In the genomic region with DNA sequence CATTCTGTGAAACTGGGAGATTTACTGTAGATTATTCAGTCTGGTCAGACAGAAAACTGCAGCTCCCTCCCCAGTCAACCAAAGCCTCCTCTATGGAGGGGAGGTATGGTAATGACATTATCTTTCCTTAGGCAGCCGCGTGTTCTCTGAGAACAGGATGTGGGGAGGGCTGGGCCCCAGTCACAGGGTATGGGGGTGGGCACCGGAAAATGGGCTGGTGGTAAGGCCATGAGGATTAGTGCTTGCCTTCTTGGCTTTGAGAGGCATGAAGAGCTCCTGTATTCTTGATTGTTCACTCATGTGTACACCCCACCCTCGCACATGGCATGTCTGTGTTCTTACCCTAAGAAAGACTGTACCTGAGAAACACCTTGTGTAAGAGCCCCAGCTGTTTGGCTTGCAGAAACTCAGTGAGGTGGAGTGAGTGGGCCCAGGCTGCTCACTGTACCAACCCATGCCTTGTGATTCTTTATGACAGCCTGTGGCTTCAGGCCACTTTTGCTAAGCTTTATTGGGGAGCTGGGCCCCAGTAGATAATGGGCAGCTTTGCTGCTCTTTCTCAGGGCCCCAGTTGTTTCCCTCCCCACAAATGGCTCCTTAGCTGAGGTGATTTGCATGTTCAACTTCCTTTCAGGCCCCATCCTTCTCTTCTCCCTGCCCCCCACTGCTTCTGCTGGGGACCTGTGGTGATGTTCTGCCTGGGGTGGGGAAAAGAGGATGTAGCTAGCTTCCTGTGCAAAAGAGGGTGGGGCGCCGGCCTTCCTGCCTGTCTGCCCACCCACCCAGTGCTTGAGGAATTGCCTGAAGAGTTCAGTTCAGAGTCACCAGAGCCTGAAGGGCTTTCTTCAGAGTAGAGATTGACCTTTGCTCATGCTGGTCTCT, we compare ENCODE assay signal across 8 cellular contexts. TPM values are rescaled to one million over a fixed set of nuclear protein-coding genes. Genes with fewer than 3 reads are reported as not detected.
A peak's percentile ranks its signal among the peaks of the same experiment; 100 is the strongest.
DNase-seq lines count a peak whose midpoint lies in the region; ATAC-seq and TF ChIP-seq lines count a peak whose summit lies in the region.

No MANE protein-coding gene starts in this region.

- H3K27me3 ChIP-seq in MM.1S (replicated peaks; ENCODE audit: insufficient read depth, low read length) = no peaks in the 10 kb centered on the region
- H3K27me3 ChIP-seq in esophagus (ENCODE audit: control insufficient read depth in 1 of 2, insufficient read depth in 2 of 2, low read length in 2 of 2) = no peaks in the 10 kb centered on the region

- peak overlapping the region; percentile 98 for H3K27ac Mint-ChIP-seq in activated CD8-positive, alpha-beta T cell treated with anti-CD3 and anti-CD28 coated beads for 36 hours

- WGBS in esophagus, 2 donors = 53 to 68% methylated on average over 6 of the region's 6 CpGs

- H3K9me3 ChIP-seq in MM.1S (replicated peaks; ENCODE audit: insufficient read depth, low read length) = no peaks in the 10 kb centered on the region
- H3K9me3 ChIP-seq in esophagus (ENCODE audit: control insufficient read depth in 2 of 2, insufficient read depth in 1 of 2, low read depth in 1 of 2, low read length in 1 of 2) = no peaks in the 10 kb centered on the region

- H3K9me3 Mint-ChIP-seq in activated CD8-positive, alpha-beta T cell treated with anti-CD3 and anti-CD28 coated beads for 36 hours = no peaks in the 10 kb centered on the region

- H3K9me2 ChIP-seq in MM.1S (replicated peaks; ENCODE audit: insufficient read depth, low read length) = no peaks in the 10 kb centered on the region

- peaks cover 88% of the 10 kb centered on the region for H3K79me2 ChIP-seq in MM.1S (ENCODE audit: low read length)

- peak overlapping the region; percentile 49 for H3K4me2 ChIP-seq in MM.1S (ENCODE audit: low read depth, low read length)

- peaks cover 35% of the 10 kb centered on the region for H3F3A ChIP-seq in MM.1S (ENCODE audit: insufficient read depth, low read length)

- H3K36me3 Mint-ChIP-seq in activated CD8-positive, alpha-beta T cell treated with anti-CD3 and anti-CD28 coated beads for 36 hours (ENCODE audit: low read depth) = peaks cover 53% of the 10 kb centered on the region

- H3K27ac ChIP-seq in MM.1S (ENCODE audit: low read length) (peak overlapping the region; percentile 89), esophagus (ENCODE audit: low read depth in 2 of 2, low read length in 1 of 2) (peak overlapping the region; percentile 45 to 47)

- peaks cover 80% of the 10 kb centered on the region for H3K4me1 Mint-ChIP-seq in activated CD8-positive, alpha-beta T cell treated with anti-CD3 and anti-CD28 coated beads for 36 hours (ENCODE audit: low read depth)

- H3K9ac ChIP-seq in MM.1S (ENCODE audit: low read length) = peak overlapping the region; percentile 21; the same call in 1 of the 2 replicates

- no peaks in the 10 kb centered on the region for H3K27me3 Mint-ChIP-seq in activated CD8-positive, alpha-beta T cell treated with anti-CD3 and anti-CD28 coated beads for 36 hours

- no peaks in the 10 kb centered on the region for H4K20me1 ChIP-seq in MM.1S (ENCODE audit: insufficient read depth, low read length)

- ATAC-seq in GM21825 (IDR thresholded peaks at IDR 0.05; ENCODE audit: unreplicated experiment) = peak; percentile 59
- ATAC-seq in activated CD8-positive, alpha-beta T cell treated with anti-CD3 and anti-CD28 coated beads for 36 hours = peak; percentile 78
- ATAC-seq in sciatic nerve = peak; percentile 64

- intact Hi-C loops in activated CD8-positive, alpha-beta T cell treated with anti-CD3 and anti-CD28 coated beads for 36 hours (cut with micrococcal nuclease) = loop anchor here (2.0 to 10.0 kb wide), 4 partner anchors 29 to 287 kb away; no protein-coding TSS in a partner anchor
- intact Hi-C loops in sciatic nerve (cut with DNase I) = no loop called here

- H3K4me3 ChIP-seq in MM.1S (ENCODE audit: low read length) = peak overlapping the region; percentile 10; the same call in 1 of the 2 replicates
- H3K4me3 ChIP-seq in esophagus (ENCODE audit: low read depth in 1 of 2, low read length in 2 of 2) = no peak overlapping the region

- peak overlapping the region; percentile 58 for H3K4me3 Mint-ChIP-seq in activated CD8-positive, alpha-beta T cell treated with anti-CD3 and anti-CD28 coated beads for 36 hours

- H2AFZ ChIP-seq in MM.1S (ENCODE audit: low read length) = no peak overlapping the region

- peaks cover 71% of the 10 kb centered on the region for H3K4me1 ChIP-seq in MM.1S (ENCODE audit: low read length)
- H3K4me1 ChIP-seq in esophagus (ENCODE audit: control insufficient read depth in 2 of 2, insufficient read depth in 2 of 2, low read length in 1 of 2) = peaks cover 2% of the 10 kb centered on the region in 2 donors

- H3K36me3 ChIP-seq in MM.1S (replicated peaks; ENCODE audit: insufficient read depth, low read length) = no peaks in the 10 kb centered on the region
- H3K36me3 ChIP-seq in esophagus (ENCODE audit: control insufficient read depth in 2 of 2, insufficient read depth in 2 of 2, low read length in 1 of 2) = no peaks in the 10 kb centered on the region

- POLR2A ChIA-PET in activated CD8-positive, alpha-beta T cell treated with anti-CD3 and anti-CD28 coated beads for 36 hours (lab: Charles Lee) = interaction anchor here (0.6 to 4.8 kb wide), 12 partner anchors 7 to 102 kb away, joined by 3 to 32 read pairs (median 6); no protein-coding TSS in a partner anchor

- peak; percentile 52 for DNase-seq in ELF-1 (ENCODE audit: low read depth, low spot score)
- peak; percentile 79 for DNase-seq in MM.1S
- peak; percentile 87 for DNase-seq in activated CD8-positive, alpha-beta T cell treated with anti-CD3 and anti-CD28 coated beads for 36 hours
- no peak for DNase-seq in sciatic nerve (ENCODE audit: low spot score)
- no peak for DNase-seq in DMS153 treated with DMSO at 0.1 percent for 48 hours (lab: John Stamatoyannopoulos, UW; ENCODE audit: unreplicated experiment)
- DNase-seq in NCI-H446 (lab: John Stamatoyannopoulos, UW) = no peak

- CTCF ChIA-PET in activated CD8-positive, alpha-beta T cell treated with anti-CD3 and anti-CD28 coated beads for 36 hours (lab: Charles Lee) = interaction anchor here (0.6 to 2.3 kb wide), 6 partner anchors 12 to 40 kb away, joined by 3 to 10 read pairs (median 5); no protein-coding TSS in a partner anchor

- no peak for TF ChIP-seq CTCF in MM.1S (IDR thresholded peaks at IDR 0.05; ENCODE audit: low read length)
- TF ChIP-seq CTCF in activated CD8-positive, alpha-beta T cell treated with anti-CD3 and anti-CD28 coated beads for 36 hours (IDR thresholded peaks at IDR 0.05) = no peak

RNA-seq across cellular contexts. Expression of a gene that starts 30.7 kb away (rescaled TPM):
- total RNA-seq in activated CD8-positive, alpha-beta T cell treated with anti-CD3 and anti-CD28 coated beads for 36 hours = 100 to 1,000 TPM; 426 to 435 TPM
- 10 to 100 TPM; 32.9 to 50.4 TPM for polyA plus RNA-seq in esophagus
- total RNA-seq in sciatic nerve = 325 TPM

Comparison
In these comparisons a context has a peak if more than half of its experiments do, and no peak if none do; other contexts are left out.
1. DNase-seq: peak in ELF-1 (single experiment), MM.1S (single experiment) and activated CD8-positive, alpha-beta T cell treated with anti-CD3 and anti-CD28 coated beads for 36 hours (single experiment); none in sciatic nerve (single experiment), DMS153 treated with DMSO at 0.1 percent for 48 hours (single experiment) and NCI-H446 (0 of 2).
2. Peak in every context shown above with its lines, with median percentiles within 50 percentile points of each other: ATAC-seq.